ENCODE assay signal across 1 cellular context in genomic region chr9:74025402-74025894, GRCh38.
TF ChIP-seq lines count a peak whose summit lies in the region.

No MANE protein-coding gene starts in this region.

TF ChIP-seq in HepG2, 621 proteins besides CTCF, POLR2A, EP300 and RAD21 (continued from another document and continues in another):
- no peak for TF ChIP-seq ZNF512B (CRISPR knock-in tag; IDR thresholded peaks at IDR 0.05; ENCODE audit: borderline replicate concordance)
- peak; percentile 45; the same call in 1 of the 2 replicates for TF ChIP-seq TBX2 (CRISPR knock-in tag; IDR thresholded peaks at IDR 0.05; ENCODE audit: borderline replicate concordance)
- TF ChIP-seq TEAD3 (CRISPR knock-in tag; optimal IDR thresholded peaks at IDR 0.05; ENCODE audit: borderline replicate concordance): peak; percentile 88
- TF ChIP-seq ZNF264 (CRISPR knock-in tag; IDR thresholded peaks at IDR 0.05): peak; percentile 73
- TF ChIP-seq ZFAT (CRISPR knock-in tag; conservative IDR thresholded peaks at IDR 0.05): no peak
- peak; percentile 97 for TF ChIP-seq ONECUT2 (CRISPR knock-in tag; IDR thresholded peaks at IDR 0.05)
- TF ChIP-seq ZNF260 (CRISPR knock-in tag; IDR thresholded peaks at IDR 0.05; ENCODE audit: borderline replicate concordance, low read depth): no peak
- TF ChIP-seq TOPORS (CRISPR knock-in tag; IDR thresholded peaks at IDR 0.05): no peak; the same call in 1 of the 2 replicates
- TF ChIP-seq ZNF337 (CRISPR knock-in tag; IDR thresholded peaks at IDR 0.05; ENCODE audit: borderline replicate concordance, low read depth): no peak
- TF ChIP-seq ZBTB40 (IDR thresholded peaks at IDR 0.05): no peak
- TF ChIP-seq ZBTB40 (CRISPR knock-in tag; IDR thresholded peaks at IDR 0.05): no peak
- TF ChIP-seq WIZ (CRISPR knock-in tag; IDR thresholded peaks at IDR 0.05): no peak
- TF ChIP-seq ZNF816 (CRISPR knock-in tag; IDR thresholded peaks at IDR 0.05; ENCODE audit: borderline replicate concordance): no peak
- TF ChIP-seq ZNF530 (CRISPR knock-in tag; IDR thresholded peaks at IDR 0.05; ENCODE audit: low read depth): no peak
- TF ChIP-seq ZNF44 (CRISPR knock-in tag; IDR thresholded peaks at IDR 0.05): no peak
- no peak for TF ChIP-seq PHF8 (CRISPR knock-in tag; IDR thresholded peaks at IDR 0.05)
- no peak for TF ChIP-seq ZNF18 (CRISPR knock-in tag; IDR thresholded peaks at IDR 0.05; ENCODE audit: insufficient replicate concordance)
- TF ChIP-seq TFDP2 (CRISPR knock-in tag; IDR thresholded peaks at IDR 0.05): no peak
- TF ChIP-seq ZC3H13 (CRISPR knock-in tag; IDR thresholded peaks at IDR 0.05): no peak
- no peak for TF ChIP-seq ZNF75D (CRISPR knock-in tag; IDR thresholded peaks at IDR 0.05; ENCODE audit: borderline replicate concordance)
- TF ChIP-seq HHEX (CRISPR knock-in tag; IDR thresholded peaks at IDR 0.05): peak; percentile 63; the same call in 1 of the 2 replicates
- no peak for TF ChIP-seq DNMT1 (CRISPR knock-in tag; IDR thresholded peaks at IDR 0.05)
- no peak for TF ChIP-seq NR3C1 (CRISPR knock-in tag; IDR thresholded peaks at IDR 0.05)
- TF ChIP-seq GRHL1 (CRISPR knock-in tag; conservative IDR thresholded peaks at IDR 0.05): no peak
- no peak for TF ChIP-seq MLXIP (CRISPR knock-in tag; IDR thresholded peaks at IDR 0.05; ENCODE audit: borderline replicate concordance)
- no peak for TF ChIP-seq HOXA3 (CRISPR knock-in tag; IDR thresholded peaks at IDR 0.05)
- no peak for TF ChIP-seq CSRNP2 (CRISPR knock-in tag; conservative IDR thresholded peaks at IDR 0.05; ENCODE audit: low read depth)
- TF ChIP-seq ZNF883 (CRISPR knock-in tag; IDR thresholded peaks at IDR 0.05; ENCODE audit: not compliant biosample characterization): no peak
- TF ChIP-seq ZSCAN12 (CRISPR knock-in tag; IDR thresholded peaks at IDR 0.05): no peak
- TF ChIP-seq CEBPG (CRISPR knock-in tag; IDR thresholded peaks at IDR 0.05): peak; percentile 90
- TF ChIP-seq KDM6A (CRISPR knock-in tag; IDR thresholded peaks at IDR 0.05; ENCODE audit: low read depth): peak; percentile 65
- TF ChIP-seq MED8 (CRISPR knock-in tag; IDR thresholded peaks at IDR 0.05; ENCODE audit: insufficient replicate concordance): no peak
- no peak for TF ChIP-seq IRX3 (CRISPR knock-in tag; IDR thresholded peaks at IDR 0.05; ENCODE audit: borderline replicate concordance, low read depth)
- TF ChIP-seq ZNF207 (IDR thresholded peaks at IDR 0.05; ENCODE audit: borderline replicate concordance): no peak
- no peak for TF ChIP-seq CENPT (CRISPR knock-in tag; IDR thresholded peaks at IDR 0.05; ENCODE audit: low read depth)
- peak; percentile 62; the same call in 1 of the 2 replicates for TF ChIP-seq SALL1 (CRISPR knock-in tag; IDR thresholded peaks at IDR 0.05)
- TF ChIP-seq FOXK2 (IDR thresholded peaks at IDR 0.05): peak; percentile 77; the same call in 1 of the 2 replicates
- no peak for TF ChIP-seq ZNF839 (CRISPR knock-in tag; IDR thresholded peaks at IDR 0.05; ENCODE audit: borderline replicate concordance)
- no peak for TF ChIP-seq SRSF1 (optimal IDR thresholded peaks at IDR 0.05; ENCODE audit: low read depth, low read length)
- no peak for TF ChIP-seq ZNF143 (CRISPR knock-in tag; IDR thresholded peaks at IDR 0.05)
- 0 out of 2 replicates have a peak, but pooled peaks have one; percentile 22 for TF ChIP-seq LCORL (IDR thresholded peaks at IDR 0.05)
- TF ChIP-seq LCORL (CRISPR knock-in tag; IDR thresholded peaks at IDR 0.05): no peak
- TF ChIP-seq NFE2L1 (CRISPR knock-in tag; IDR thresholded peaks at IDR 0.05; ENCODE audit: borderline replicate concordance): no peak
- no peak for TF ChIP-seq SNAPC5 (CRISPR knock-in tag; IDR thresholded peaks at IDR 0.05; ENCODE audit: borderline replicate concordance)
- TF ChIP-seq ZNF33B (CRISPR knock-in tag; IDR thresholded peaks at IDR 0.05): no peak
